Comparison of ENCODE assay signal across 8 cellular contexts in the genomic region with DNA sequence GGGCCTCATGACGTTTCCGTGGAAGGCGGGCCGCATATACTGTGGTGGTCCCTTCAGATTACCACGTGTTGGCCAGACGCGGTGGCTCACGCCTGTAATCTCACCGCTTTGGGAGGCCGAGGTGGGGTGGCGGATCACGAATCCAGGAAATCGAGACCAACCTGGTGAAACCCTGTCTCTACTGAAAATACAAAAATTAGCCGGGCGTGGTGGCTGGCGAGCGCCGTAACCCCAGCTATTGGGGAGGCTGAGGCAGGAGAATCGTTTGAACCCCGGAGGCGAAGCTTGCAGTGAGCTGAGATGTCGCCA. TPM values are rescaled to one million over a fixed set of nuclear protein-coding genes. Genes with fewer than 3 reads are reported as not detected.
DNase-seq lines count a peak whose midpoint lies in the region; ATAC-seq and TF ChIP-seq lines count a peak whose summit lies in the region.

No MANE protein-coding gene starts in this region.

- no peaks in the 10 kb centered on the region for H3K27me3 ChIP-seq in KMS-11 (ENCODE audit: insufficient read depth, low read depth)

- CTCF ChIA-PET in AG04449 (lab: Yijun Ruan, JAX): interaction anchor here (1.1 to 7.1 kb wide), 15 partner anchors 8 to 90 kb away, joined by 3 to 81 read pairs (median 8); partner anchors contain the start of genes HDAC10 and PLXNB2

- H3K36me3 Mint-ChIP-seq in naive thymus-derived CD8-positive, alpha-beta T cell: peaks cover 0 to 1% (median 0%) of the 10 kb centered on the region in 3 donors

- intact Hi-C loops in head of caudate nucleus (cut with DNase I): loop anchor here (5.0 kb wide), 1 partner anchor 50 kb away; no protein-coding TSS in a partner anchor

- H4K20me1 ChIP-seq in KMS-11 (ENCODE audit: insufficient read depth): no peaks in the 10 kb centered on the region

- POLR2A ChIA-PET in AG04449 (lab: Yijun Ruan, JAX): interaction anchor here (0.9 kb wide), 1 partner anchor 55 kb away, joined by 3 read pairs; no protein-coding TSS in a partner anchor
- POLR2A ChIA-PET in naive thymus-derived CD8-positive, alpha-beta T cell (lab: Charles Lee): interaction anchor here (0.7 to 4.0 kb wide), 6 partner anchors 14 to 294 kb away, joined by 3 to 15 read pairs (median 4); partner anchors contain the start of gene HDAC10

- H3K27ac ChIP-seq in KMS-11: no peak overlapping the region; the same call in 1 of the 2 replicates
- peak overlapping the region; percentile 82 to 98 for H3K27ac ChIP-seq in coronary artery

- H2AFZ ChIP-seq in KMS-11 (ENCODE audit: low read depth): peak overlapping the region; percentile 57

- peak overlapping the region; percentile 74; the same call in 1 of the 2 replicates for H3K9ac ChIP-seq in KMS-11

- no peaks in the 10 kb centered on the region for H3K36me3 ChIP-seq in KMS-11 (ENCODE audit: insufficient read depth)

- H3K27ac Mint-ChIP-seq in naive thymus-derived CD8-positive, alpha-beta T cell: peak overlapping the region in 9 of 10 donors; percentile 41 to 85 (median 72)

- H3K79me2 ChIP-seq in KMS-11 (ENCODE audit: insufficient read depth, low read depth): no peaks in the 10 kb centered on the region

- H3K9me3 Mint-ChIP-seq in naive thymus-derived CD8-positive, alpha-beta T cell: no peaks in the 10 kb centered on the region

- no peak for TF ChIP-seq CTCF in AG04449 (IDR thresholded peaks at IDR 0.05; ENCODE audit: insufficient read depth, low read length, missing control alignments)
- no peak for TF ChIP-seq CTCF in KMS-11 (conservative IDR thresholded peaks at IDR 0.05; ENCODE audit: low read depth, low read length)
- TF ChIP-seq CTCF in coronary artery (IDR thresholded peaks at IDR 0.05): no peak

- peak overlapping the region; percentile 66 for H3K4me3 ChIP-seq in AG04449 (ENCODE audit: low read depth, low read length)
- no peak overlapping the region for H3K4me3 ChIP-seq in KMS-11 (IDR thresholded peaks at IDR 0.05; ENCODE audit: insufficient read depth, low read depth, low read length)
- H3K4me3 ChIP-seq in coronary artery: peak overlapping the region; percentile 96

- H3K4me2 ChIP-seq in KMS-11: peak overlapping the region; percentile 63

- peak overlapping the region; percentile 78 to 89 (median 81) for H3K4me3 Mint-ChIP-seq in naive thymus-derived CD8-positive, alpha-beta T cell

- peaks cover 6% of the 10 kb centered on the region for H3K4me1 ChIP-seq in KMS-11 (ENCODE audit: low read depth, poor library complexity, severe bottlenecking)

- H3K4me1 Mint-ChIP-seq in naive thymus-derived CD8-positive, alpha-beta T cell: peaks cover 7 to 14% (median 12%) of the 10 kb centered on the region in 4 donors

- ATAC-seq in naive thymus-derived CD8-positive, alpha-beta T cell: no peak

- H3K27me3 Mint-ChIP-seq in naive thymus-derived CD8-positive, alpha-beta T cell: peaks cover 0 to 3% (median 0%) of the 10 kb centered on the region in 5 donors

- DNase-seq in AG04449 (ENCODE audit: low read depth, low spot score): no peak
- DNase-seq in coronary artery (ENCODE audit: low spot score): no peak
- DNase-seq in naive thymus-derived CD8-positive, alpha-beta T cell: peak in 1 of 10 donors; percentile 17
- no peak for DNase-seq in SIG-M5 (lab: John Stamatoyannopoulos, UW)
- DNase-seq in C1 segment of cervical spinal cord (lab: John Stamatoyannopoulos, UW): no peak
- no peak for DNase-seq in stimulated activated naive CD4-positive, alpha-beta T cell (lab: John Stamatoyannopoulos, UW)
- no peak for DNase-seq in head of caudate nucleus

RNA-seq across cellular contexts. Expression of gene DENND6B, which starts 0.9 kb away (rescaled TPM):
- total RNA-seq in naive thymus-derived CD8-positive, alpha-beta T cell: 1 to 10 TPM; 7.0 to 9.1 TPM
- 1 to 10 TPM in 2 of 3 donors, under 1 TPM in 1; 0.53 to 1.1 (median 1.0) TPM for polyA plus RNA-seq in naive thymus-derived CD8-positive, alpha-beta T cell

RNA-seq across cellular contexts. Expression of gene PPP6R2, which starts 15.5 kb away (rescaled TPM):
- 100 to 1,000 TPM in 1 of 2 experiments, 10 to 100 TPM in 1; 93.3 to 104 TPM for total RNA-seq in naive thymus-derived CD8-positive, alpha-beta T cell
- polyA plus RNA-seq in naive thymus-derived CD8-positive, alpha-beta T cell: 10 to 100 TPM; 13.3 to 29.1 (median 17.0) TPM

RNA-seq across cellular contexts. Expression of gene PLXNB2, which starts 20.2 kb away (rescaled TPM):
- 10 to 100 TPM; 14.3 to 16.7 TPM for total RNA-seq in naive thymus-derived CD8-positive, alpha-beta T cell
- polyA plus RNA-seq in naive thymus-derived CD8-positive, alpha-beta T cell: 1 to 10 TPM in 2 of 3 donors, under 1 TPM in 1; 0.72 to 4.1 (median 1.1) TPM

RNA-seq across cellular contexts. Expression of gene MAPK11, which starts 57.5 kb away (rescaled TPM):
- 1 to 10 TPM in 1 of 2 experiments, under 1 TPM in 1; 0.86 to 1.2 TPM for total RNA-seq in naive thymus-derived CD8-positive, alpha-beta T cell
- polyA plus RNA-seq in naive thymus-derived CD8-positive, alpha-beta T cell: under 1 TPM; 0.13 to 0.24 (median 0.16) TPM
